Comparison of ENCODE assay signal across 9 cellular contexts in the genomic region with DNA sequence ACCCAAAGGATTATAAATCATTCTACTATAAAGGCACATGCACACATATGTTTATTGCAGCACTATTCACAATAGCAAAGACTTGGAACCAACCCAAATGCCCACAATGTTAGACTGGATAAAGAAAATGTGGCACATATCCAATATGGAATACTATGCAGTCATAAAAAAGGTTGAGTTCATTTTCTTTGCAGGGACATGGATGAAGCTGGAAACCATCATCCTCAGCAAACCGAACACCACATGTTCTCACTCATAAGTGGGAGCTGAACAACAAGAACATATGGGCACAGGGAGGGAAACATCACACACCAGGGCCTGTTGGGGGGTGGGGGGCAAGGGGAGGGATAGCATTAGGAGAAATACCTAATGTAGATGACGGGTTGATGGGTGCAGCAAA. TPM values are rescaled to one million over a fixed set of nuclear protein-coding genes. Genes with fewer than 3 reads are reported as not detected.
"Had no signal": no experiment of that assay in that cellular context is flagged by ENCODE, and none has a peak within 500 bp of the region (broad histone marks: within the 10 kb centered on the region; RNA-seq: fewer than 3 reads in every experiment).

No MANE protein-coding gene starts in this region.

RNA-seq across cellular contexts. Expression of a gene that starts 52.3 kb away (rescaled TPM):
- total RNA-seq: dermis blood vessel endothelial cell, dermis microvascular lymphatic vessel endothelial cell, endothelial cell of umbilical vein, esophagus mucosa, fibroblast of villous mesenchyme, foreskin keratinocyte, gastrocnemius medialis, glomerular endothelial cell had no signal
- polyA plus RNA-seq: endothelial cell of umbilical vein, foreskin keratinocyte, heart left ventricle had no signal
